In the genomic region with DNA sequence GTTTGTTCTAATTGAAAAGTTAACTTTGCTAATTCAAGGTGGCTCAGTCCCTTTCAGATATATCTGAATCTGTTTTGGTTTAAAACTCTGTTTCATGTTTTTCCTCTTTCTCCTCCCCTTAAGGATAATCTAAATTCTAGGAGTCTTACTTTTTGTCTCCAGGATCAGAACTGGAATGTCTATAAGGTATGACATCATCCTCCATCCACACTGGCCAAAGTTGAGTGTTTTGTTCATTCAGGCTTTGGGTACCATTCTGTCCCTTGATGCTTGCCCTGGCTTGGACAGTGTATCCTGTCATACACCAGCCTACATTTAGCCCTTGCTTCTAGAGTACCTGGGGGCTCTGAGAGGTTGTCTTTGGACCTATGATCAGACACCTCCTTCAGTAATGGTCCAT, we compare ENCODE assay signal across 14 cellular contexts. TPM values are rescaled to one million over a fixed set of nuclear protein-coding genes. Genes with fewer than 3 reads are reported as not detected.
DNase-seq lines count a peak whose midpoint lies in the region; ATAC-seq, FAIRE-seq and TF ChIP-seq lines count a peak whose summit lies in the region.
"Had no signal": no experiment of that assay in that cellular context is flagged by ENCODE, and none has a peak within 500 bp of the region (broad histone marks: within the 10 kb centered on the region; RNA-seq: fewer than 3 reads in every experiment).

No MANE protein-coding gene starts in this region.

- H3K27me3 ChIP-seq in DND-41 (ENCODE audit: insufficient read depth, low read length, poor library complexity) = no peaks in the 10 kb centered on the region
- H3K27me3 ChIP-seq in keratinocyte (ENCODE audit: control insufficient read depth, extremely low read depth, insufficient read depth, low read length) = no peaks in the 10 kb centered on the region
- no peaks in the 10 kb centered on the region for H3K27me3 ChIP-seq in esophagus muscularis mucosa

- intact Hi-C loops in activated naive CD4-positive, alpha-beta T cell treated with anti-CD3 and anti-CD28 coated beads for 36 hours (cut with micrococcal nuclease) = loop anchor here (5.0 kb wide), 5 partner anchors 217 to 1523 kb away; a partner anchor contains a TSS
- intact Hi-C loops in esophagus muscularis mucosa (cut with DNase I) = no loop called here

- peaks cover 58% of the 10 kb centered on the region for H3K4me1 Mint-ChIP-seq in activated naive CD4-positive, alpha-beta T cell treated with anti-CD3 and anti-CD28 coated beads, Interleukin-2, amount 50 U/mL, for 24 hours
- H3K4me1 Mint-ChIP-seq in activated naive CD4-positive, alpha-beta T cell treated with anti-CD3 and anti-CD28 coated beads for 36 hours (ENCODE audit: low read depth) = peaks cover 46% of the 10 kb centered on the region

- H3K9me3 Mint-ChIP-seq in activated naive CD4-positive, alpha-beta T cell treated with anti-CD3 and anti-CD28 coated beads, Interleukin-2, amount 50 U/mL, for 24 hours = no peaks in the 10 kb centered on the region
- H3K9me3 Mint-ChIP-seq in activated naive CD4-positive, alpha-beta T cell treated with anti-CD3 and anti-CD28 coated beads for 36 hours = no peaks in the 10 kb centered on the region

- H3K4me1 ChIP-seq in DND-41 (ENCODE audit: insufficient read depth, low read length) = peaks cover 58% of the 10 kb centered on the region
- H3K4me1 ChIP-seq in keratinocyte (ENCODE audit: control insufficient read depth, extremely low read depth, insufficient read depth, low read length) = peaks cover 38% of the 10 kb centered on the region
- peaks cover 0 to 10% (median 0%) of the 10 kb centered on the region in 4 donors for H3K4me1 ChIP-seq in esophagus muscularis mucosa

- FAIRE-seq in keratinocyte (lab: Jason Lieb, UNC) = peak; percentile 17
- FAIRE-seq: H54 had no signal

- TF ChIP-seq EP300 in esophagus muscularis mucosa (IDR thresholded peaks at IDR 0.05) = no peak

- H3K27ac ChIP-seq in DND-41 (ENCODE audit: low read length) (peak overlapping the region; percentile 97), keratinocyte (ENCODE audit: control insufficient read depth, insufficient read depth, low read length) (no peak overlapping the region), esophagus muscularis mucosa (replicated peaks in 1 of 4) (no peak overlapping the region)
- H3K27ac ChIP-seq: 22Rv1, GM23248, HL-60 had no signal

- H3K4me2 ChIP-seq in DND-41 (ENCODE audit: insufficient read depth, low read length) = no peak overlapping the region
- no peak overlapping the region for H3K4me2 ChIP-seq in keratinocyte (ENCODE audit: control insufficient read depth, extremely low read depth, insufficient read depth, low read depth, low read length)

- H3K36me3 Mint-ChIP-seq in activated naive CD4-positive, alpha-beta T cell treated with anti-CD3 and anti-CD28 coated beads, Interleukin-2, amount 50 U/mL, for 24 hours = no peaks in the 10 kb centered on the region
- H3K36me3 Mint-ChIP-seq in activated naive CD4-positive, alpha-beta T cell treated with anti-CD3 and anti-CD28 coated beads for 36 hours (ENCODE audit: low read depth) = no peaks in the 10 kb centered on the region

- H3K27ac Mint-ChIP-seq in activated naive CD4-positive, alpha-beta T cell treated with anti-CD3 and anti-CD28 coated beads, Interleukin-2, amount 50 U/mL, for 24 hours = peak overlapping the region; percentile 20
- no peak overlapping the region for H3K27ac Mint-ChIP-seq in activated naive CD4-positive, alpha-beta T cell treated with anti-CD3 and anti-CD28 coated beads for 36 hours

- no peak for TF ChIP-seq POLR2A in esophagus muscularis mucosa (IDR thresholded peaks at IDR 0.05; ENCODE audit: low read depth)

- H3K9ac ChIP-seq in DND-41 (ENCODE audit: low read depth, low read length) (peak overlapping the region; percentile 44; the same call in 1 of the 2 replicates), keratinocyte (ENCODE audit: control insufficient read depth, extremely low read depth, insufficient read depth, low read length) (no peak overlapping the region)
- H3K9ac ChIP-seq: GM23248 had no signal

- TF ChIP-seq CTCF in DND-41 (IDR thresholded peaks at IDR 0.05; ENCODE audit: borderline replicate concordance, extremely low read depth, low read length, poor library complexity, severe bottlenecking) (no peak), keratinocyte (optimal IDR thresholded peaks at IDR 0.05 in 1 of 3, IDR thresholded peaks at IDR 0.05 in 1 of 3, conservative IDR thresholded peaks at IDR 0.05 in 1 of 3; ENCODE audit: extremely low read depth in 1 of 3, insufficient read depth in 2 of 3, low read length in 3 of 3) (no peak), esophagus muscularis mucosa (IDR thresholded peaks at IDR 0.05) (no peak)

- no peak for ATAC-seq in DND-41 (ENCODE audit: insufficient read depth, low read depth)
- ATAC-seq in GM21576 (IDR thresholded peaks at IDR 0.05; ENCODE audit: unreplicated experiment) = no peak
- ATAC-seq: HCT116 had no signal

- no peaks in the 10 kb centered on the region for H3K9me1 ChIP-seq in keratinocyte (ENCODE audit: control insufficient read depth, extremely low read depth, insufficient read depth, low read length)

- dilution Hi-C loops in keratinocyte (cut with MboI; ENCODE audit: extremely low pct_ligation_motif_present, low sequenced_read_pairs) = no loop called here

- H4K20me1 ChIP-seq in DND-41 (ENCODE audit: insufficient read depth, low read length) = no peaks in the 10 kb centered on the region
- no peaks in the 10 kb centered on the region for H4K20me1 ChIP-seq in keratinocyte (ENCODE audit: control insufficient read depth, extremely low read depth, insufficient read depth, low read length)

- H3K36me3 ChIP-seq in DND-41 (ENCODE audit: insufficient read depth, low read length) = no peaks in the 10 kb centered on the region
- no peaks in the 10 kb centered on the region for H3K36me3 ChIP-seq in keratinocyte (ENCODE audit: control insufficient read depth in 2 of 2, extremely low read depth in 1 of 2, insufficient read depth in 2 of 2, low read length in 2 of 2)
- no peaks in the 10 kb centered on the region for H3K36me3 ChIP-seq in esophagus muscularis mucosa

- H3K4me3 Mint-ChIP-seq in activated naive CD4-positive, alpha-beta T cell treated with anti-CD3 and anti-CD28 coated beads, Interleukin-2, amount 50 U/mL, for 24 hours = no peak overlapping the region
- H3K4me3 Mint-ChIP-seq in activated naive CD4-positive, alpha-beta T cell treated with anti-CD3 and anti-CD28 coated beads for 36 hours = no peak overlapping the region

- CTCF ChIA-PET in activated naive CD4-positive, alpha-beta T cell treated with anti-CD3 and anti-CD28 coated beads for 36 hours (lab: Charles Lee) = interaction anchor here (0.8 to 5.1 kb wide), 2 partner anchors 54 to 183 kb away, joined by 4 to 79 read pairs; no protein-coding TSS in a partner anchor

- no peaks in the 10 kb centered on the region for H3K27me3 Mint-ChIP-seq in activated naive CD4-positive, alpha-beta T cell treated with anti-CD3 and anti-CD28 coated beads, Interleukin-2, amount 50 U/mL, for 24 hours
- H3K27me3 Mint-ChIP-seq in activated naive CD4-positive, alpha-beta T cell treated with anti-CD3 and anti-CD28 coated beads for 36 hours (ENCODE audit: low read depth) = no peaks in the 10 kb centered on the region

- no peak for DNase-seq in activated naive CD4-positive, alpha-beta T cell treated with anti-CD3 and anti-CD28 coated beads for 36 hours
- no peak for DNase-seq in DND-41
- DNase-seq in RKO (ENCODE audit: low spot score) = peak; percentile 37
- DNase-seq in keratinocyte (ENCODE audit: low read depth, low spot score) = no peak
- no peak for DNase-seq in esophagus muscularis mucosa (ENCODE audit: extremely low spot score)
- DNase-seq in NCI-H2171 (lab: John Stamatoyannopoulos, UW) = no peak
- DNase-seq: DMS53, GM23248 had no signal

- H3K79me2 ChIP-seq in DND-41 (ENCODE audit: insufficient read depth, low read length) (no peaks in the 10 kb centered on the region), keratinocyte (ENCODE audit: control insufficient read depth, insufficient read depth, low read length) (no peaks in the 10 kb centered on the region)

- H2AFZ ChIP-seq in DND-41 (ENCODE audit: low read depth, low read length) (0 out of 2 replicates have a peak overlapping the region, but pooled peaks have one; percentile 10), keratinocyte (ENCODE audit: control insufficient read depth, low read length) (no peak overlapping the region)
- H2AFZ ChIP-seq: GM23248 had no signal

- no peaks in the 10 kb centered on the region for H3K9me3 ChIP-seq in DND-41 (ENCODE audit: insufficient read depth, low read length, severe bottlenecking)
- no peaks in the 10 kb centered on the region for H3K9me3 ChIP-seq in keratinocyte (ENCODE audit: control insufficient read depth, low read depth, low read length)
- H3K9me3 ChIP-seq in esophagus muscularis mucosa = no peaks in the 10 kb centered on the region

- H3K4me3 ChIP-seq in DND-41 (ENCODE audit: low read depth in 1 of 2, low read length in 2 of 2) = no peak overlapping the region
- no peak overlapping the region for H3K4me3 ChIP-seq in keratinocyte (ENCODE audit: control insufficient read depth in 2 of 3, extremely low read depth in 1 of 3, insufficient read depth in 2 of 3, low read depth in 1 of 3, low read length in 3 of 3)
- H3K4me3 ChIP-seq in esophagus muscularis mucosa = no peak overlapping the region
- H3K4me3 ChIP-seq: GM23248 had no signal

RNA-seq across cellular contexts. Expression of a gene that starts 56.8 kb away (rescaled TPM):
- under 1 TPM; 0.50 to 0.79 TPM for total RNA-seq in activated naive CD4-positive, alpha-beta T cell treated with anti-CD3 and anti-CD28 coated beads for 36 hours
- 41.3 to 109 TPM (median 89.1 TPM) in 3 replicates for polyA plus RNA-seq in keratinocyte
- 36.7 TPM for polyA plus RNA-seq in keratinocyte (2011; ENCODE audit: low read depth)
- 22.9 and 39.5 TPM in 2 replicates for polyA plus RNA-seq in keratinocyte (2011; cell fraction: cytosol; rRNA removed)
- polyA plus RNA-seq in keratinocyte (2011; cell fraction: nucleus; rRNA removed) = 109 and 142 TPM in 2 replicates
- 23.2 and 154 TPM in 2 replicates for polyA plus RNA-seq in keratinocyte (2012; ENCODE audit: low replicate concordance)
- polyA minus RNA-seq in keratinocyte = 25.4 to 104 TPM (median 30.3 TPM) in 3 replicates
- 18.2 TPM for polyA minus RNA-seq in keratinocyte (2011; cell fraction: cytosol; rRNA and poly(A)+ RNA removed)
- polyA minus RNA-seq in keratinocyte (2011; cell fraction: nucleus; rRNA and poly(A)+ RNA removed) = 93.2 and 218 TPM in 2 replicates
- 100 to 1,000 TPM; 319 to 518 (median 329) TPM for total RNA-seq in esophagus muscularis mucosa

Comparison
In these comparisons a context has a peak if more than half of its experiments do, and no peak if none do; other contexts are left out.
1. RNA of a gene that starts 56.8 kb away (total RNA-seq): 319 to 518 TPM in esophagus muscularis mucosa; 0.50 to 0.79 TPM in activated naive CD4-positive, alpha-beta T cell treated with anti-CD3 and anti-CD28 coated beads for 36 hours; every median in the first group is over 100 times any median in the second.